8 cellular contexts compared by ENCODE assay signal in the genomic region with DNA sequence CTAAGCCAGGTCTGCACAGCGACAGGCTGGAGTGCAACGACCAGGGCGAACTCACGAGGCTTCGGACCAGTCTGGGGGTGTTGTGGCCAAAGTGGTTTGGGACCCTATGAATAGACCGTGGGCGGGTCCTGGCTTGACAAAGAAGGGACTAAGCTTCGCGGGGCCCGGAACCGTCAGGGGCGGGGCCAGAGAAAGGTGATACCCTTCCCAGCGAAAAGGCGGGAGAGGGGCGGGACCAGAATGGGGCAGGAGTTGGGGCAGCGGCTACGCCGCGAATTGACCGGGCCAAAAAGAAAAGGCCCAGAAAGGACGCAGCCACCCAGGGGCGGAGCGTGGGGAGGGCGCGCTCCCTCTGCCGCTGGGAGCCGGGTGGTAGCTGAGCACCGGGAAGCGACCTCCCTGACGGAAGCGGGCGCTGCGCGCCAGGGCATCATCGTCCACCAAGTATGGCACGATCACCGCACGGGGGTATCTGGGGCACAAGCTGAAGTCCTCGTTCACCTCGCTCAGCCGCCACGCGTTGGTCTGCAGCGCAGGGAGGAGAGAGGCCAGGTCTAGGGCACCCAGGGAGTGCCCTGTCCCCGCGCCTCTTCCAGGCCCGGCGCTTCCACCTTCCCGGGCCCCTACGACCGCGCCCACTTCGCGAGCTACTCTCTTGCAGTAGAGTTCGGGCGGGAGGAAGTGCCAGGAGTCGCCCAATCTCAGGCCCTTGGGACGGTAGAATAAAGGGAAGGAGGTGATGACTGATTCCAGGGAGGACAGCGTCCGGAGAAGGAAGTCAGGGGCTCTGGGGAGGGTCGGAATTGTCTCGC. TPM values are rescaled to one million over a fixed set of nuclear protein-coding genes. Genes with fewer than 3 reads are reported as not detected.
DNase-seq lines count a peak whose midpoint lies in the region; ATAC-seq and TF ChIP-seq lines count a peak whose summit lies in the region.

No MANE protein-coding gene starts in this region.

- no peaks in the 10 kb centered on the region for H3K27me3 Mint-ChIP-seq in stimulated activated naive B cell treated with anti-CD40 and anti-IgM and Interleukin-4, amounts not matched to agents 10 μg/mL and 1 μg/mL and 100 μg/mL, for 72 hours

- H3K4me3 ChIP-seq in AG10803 (ENCODE audit: low read length) (peak overlapping the region; percentile 79), ectodermal cell (ENCODE audit: insufficient read depth, low read depth, low read length) (peak overlapping the region; percentile 82), right lobe of liver (peak overlapping the region; percentile 49 to 57 (median 54))

- peak; percentile 46 for TF ChIP-seq POLR2A in right lobe of liver (IDR thresholded peaks at IDR 0.05)

- peak overlapping the region; percentile 81 for H3K27ac Mint-ChIP-seq in stimulated activated naive B cell treated with anti-CD40 and anti-IgM and Interleukin-4, amounts not matched to agents 10 μg/mL and 1 μg/mL and 100 μg/mL, for 72 hours

- H3K27ac ChIP-seq in ectodermal cell (ENCODE audit: insufficient read depth, low read depth, low read length, poor library complexity, severe bottlenecking) = peak overlapping the region; percentile 61
- peak overlapping the region; percentile 52 to 68 (median 55) for H3K27ac ChIP-seq in right lobe of liver

- DNase-seq in AG10803 (ENCODE audit: low read depth) (peak; percentile 43), GM20000 (ENCODE audit: low spot score) (peak; percentile 45), NCI-H2081 treated with DMSO at 0.1 percent for 48 hours (lab: John Stamatoyannopoulos, UW) (peak; percentile 9), right lobe of liver (peak; percentile 65 to 76 (median 67)), KG1 (lab: John Stamatoyannopoulos, UW) (no peak)
- DNase-seq in activated CD4-positive, alpha-beta T cell treated with anti-CD3 and anti-CD28 coated beads for 48 hours = peak; percentile 57
- DNase-seq in stimulated activated naive B cell treated with anti-CD40 and anti-IgM and Interleukin-4, amounts not matched to agents 10 μg/mL and 1 μg/mL and 100 μg/mL, for 72 hours = no peak

- intact Hi-C loops in right lobe of liver (cut with DNase I) = no loop called here

- H3K36me3 ChIP-seq in ectodermal cell (ENCODE audit: control insufficient read depth, insufficient read depth, low read length) (no peaks in the 10 kb centered on the region), right lobe of liver (no peaks in the 10 kb centered on the region)

- TF ChIP-seq CTCF in AG10803 (conservative IDR thresholded peaks at IDR 0.05; ENCODE audit: low read length) (peak; percentile 36), GM20000 (IDR thresholded peaks at IDR 0.05; ENCODE audit: extremely low read depth, missing control alignments) (no peak), right lobe of liver (IDR thresholded peaks at IDR 0.05) (peak in 3 of 4 donors; percentile 29 to 34 (median 33))

- H3K27me3 ChIP-seq in ectodermal cell (ENCODE audit: control insufficient read depth, insufficient read depth, low read length, poor library complexity, severe bottlenecking) = no peaks in the 10 kb centered on the region
- no peaks in the 10 kb centered on the region for H3K27me3 ChIP-seq in right lobe of liver

- 0 to 1% methylated on average over 62 of the region's 62 CpGs for WGBS in ectodermal cell, 2 experiments
- 4% methylated on average over 35 of the region's 62 CpGs for WGBS in right lobe of liver (ENCODE audit: insufficient coverage, low coverage, low lambda C conversion rate, missing lambda C conversion rate)

- peak overlapping the region; percentile 84 to 91 for H3K4me3 Mint-ChIP-seq in stimulated activated naive B cell treated with anti-CD40 and anti-IgM and Interleukin-4, amounts not matched to agents 10 μg/mL and 1 μg/mL and 100 μg/mL, for 72 hours

- H3K4me1 ChIP-seq in ectodermal cell (ENCODE audit: control insufficient read depth, insufficient read depth, low read length) (peaks cover 11% of the 10 kb centered on the region), right lobe of liver (peaks cover 0 to 13% (median 6%) of the 10 kb centered on the region in 4 donors)

- no peaks in the 10 kb centered on the region for H3K9me3 Mint-ChIP-seq in stimulated activated naive B cell treated with anti-CD40 and anti-IgM and Interleukin-4, amounts not matched to agents 10 μg/mL and 1 μg/mL and 100 μg/mL, for 72 hours

- ATAC-seq in right lobe of liver = peak; percentile 79 to 84 (median 80)
- ATAC-seq in stimulated activated naive B cell treated with anti-CD40 and anti-IgM and Interleukin-4, amounts not matched to agents 10 μg/mL and 1 μg/mL and 100 μg/mL, for 72 hours (replicated peaks) = peak; percentile 50 to 67

- H3K4me1 Mint-ChIP-seq in stimulated activated naive B cell treated with anti-CD40 and anti-IgM and Interleukin-4, amounts not matched to agents 10 μg/mL and 1 μg/mL and 100 μg/mL, for 72 hours = peaks cover 12 to 39% of the 10 kb centered on the region in 2 donors

- no peaks in the 10 kb centered on the region for H3K36me3 Mint-ChIP-seq in stimulated activated naive B cell treated with anti-CD40 and anti-IgM and Interleukin-4, amounts not matched to agents 10 μg/mL and 1 μg/mL and 100 μg/mL, for 72 hours

- H3K9me3 ChIP-seq in ectodermal cell (ENCODE audit: control insufficient read depth, low read length) (no peaks in the 10 kb centered on the region), right lobe of liver (no peaks in the 10 kb centered on the region)

RNA-seq across cellular contexts. Expression of a gene that starts 6.7 kb away (rescaled TPM):
- polyA plus RNA-seq in ectodermal cell (2013, experiment 1 of 4) = 4.8 TPM
- polyA plus RNA-seq in ectodermal cell (2013, experiment 2 of 4) = 4.2 TPM
- polyA plus RNA-seq in ectodermal cell (2013, experiment 3 of 4) = 4.3 TPM
- 3.8 TPM for polyA plus RNA-seq in ectodermal cell (2013, experiment 4 of 4)
- total RNA-seq in right lobe of liver = 1 to 10 TPM; 1.3 to 9.4 (median 5.2) TPM

RNA-seq across cellular contexts. Expression of a gene that starts 10.7 kb away (rescaled TPM):
- polyA plus RNA-seq in ectodermal cell (2013, experiment 1 of 4) = not detected
- 0.36 TPM for polyA plus RNA-seq in ectodermal cell (2013, experiment 2 of 4)
- polyA plus RNA-seq in ectodermal cell (2013, experiment 3 of 4) = not detected
- polyA plus RNA-seq in ectodermal cell (2013, experiment 4 of 4) = not detected
- total RNA-seq in right lobe of liver = 1 to 10 TPM in 4 of 6 experiments, under 1 TPM in 2; 0.73 to 1.7 (median 1.1) TPM

RNA-seq across cellular contexts. Expression of a gene that starts 18.1 kb away (rescaled TPM):
- polyA plus RNA-seq in ectodermal cell (2013, experiment 1 of 4) = 215 TPM
- polyA plus RNA-seq in ectodermal cell (2013, experiment 2 of 4) = 211 TPM
- 201 TPM for polyA plus RNA-seq in ectodermal cell (2013, experiment 3 of 4)
- 205 TPM for polyA plus RNA-seq in ectodermal cell (2013, experiment 4 of 4)
- 100 to 1,000 TPM in 2 of 6 experiments, 10 to 100 TPM in 4; 67.5 to 130 (median 71.9) TPM for total RNA-seq in right lobe of liver

RNA-seq across cellular contexts. Expression of a gene that starts 18.2 kb away (rescaled TPM):
- 12.5 TPM for polyA plus RNA-seq in ectodermal cell (2013, experiment 1 of 4)
- 15.7 TPM for polyA plus RNA-seq in ectodermal cell (2013, experiment 2 of 4)
- 11.5 TPM for polyA plus RNA-seq in ectodermal cell (2013, experiment 3 of 4)
- 13.5 TPM for polyA plus RNA-seq in ectodermal cell (2013, experiment 4 of 4)
- total RNA-seq in right lobe of liver = 1 to 10 TPM; 3.4 to 7.2 (median 5.9) TPM

RNA-seq across cellular contexts. Expression of a gene that starts 31.5 kb away (rescaled TPM):
- polyA plus RNA-seq in ectodermal cell (2013, experiment 1 of 4) = not detected
- polyA plus RNA-seq in ectodermal cell (2013, experiment 2 of 4) = not detected
- polyA plus RNA-seq in ectodermal cell (2013, experiment 3 of 4) = not detected
- not detected for polyA plus RNA-seq in ectodermal cell (2013, experiment 4 of 4)
- total RNA-seq in right lobe of liver = not detected

Comparison
In these comparisons a context has a peak if more than half of its experiments do, and no peak if none do; other contexts are left out.
1. DNase-seq: peak in AG10803 (single experiment), GM20000 (single experiment), NCI-H2081 treated with DMSO at 0.1 percent for 48 hours (single experiment), activated CD4-positive, alpha-beta T cell treated with anti-CD3 and anti-CD28 coated beads for 48 hours (single experiment) and right lobe of liver (3 of 3); none in stimulated activated naive B cell treated with anti-CD40 and anti-IgM and Interleukin-4, amounts not matched to agents 10 μg/mL and 1 μg/mL and 100 μg/mL, for 72 hours (single experiment) and KG1 (single experiment).
2. Peak in every context shown above with its lines, with median percentiles within 50 percentile points of each other: H3K4me3 ChIP-seq.